Comparison of ENCODE assay signal across 8 cellular contexts in the genomic region with DNA sequence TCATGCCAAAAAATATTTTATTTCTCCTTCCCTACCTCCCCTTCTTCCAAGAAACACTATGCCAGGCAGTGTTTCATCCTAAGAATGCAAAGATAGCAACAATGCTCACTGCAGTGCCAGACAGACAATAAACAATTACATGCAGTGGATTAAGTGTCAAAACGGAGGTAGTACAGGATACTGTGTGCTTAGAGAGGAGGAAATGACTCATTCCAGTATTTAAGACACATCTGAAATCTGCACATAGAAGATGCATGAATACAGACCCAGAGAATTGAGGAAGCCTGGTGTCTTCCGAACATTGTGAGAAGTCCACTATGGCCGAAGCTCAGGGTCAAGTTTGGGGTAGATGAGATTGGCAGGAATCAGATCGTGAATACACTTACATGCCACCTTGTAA.
DNase-seq lines count a peak whose midpoint lies in the region; ATAC-seq and TF ChIP-seq lines count a peak whose summit lies in the region.

No MANE protein-coding gene starts in this region.

- no peak overlapping the region for H3K4me3 ChIP-seq in HFF-Myc (replicated peaks; ENCODE audit: low read depth, low read length)
- H3K4me3 ChIP-seq in cardiac fibroblast (replicated peaks in 1 of 2; ENCODE audit: low read depth in 2 of 2, low read length in 2 of 2), result no peak overlapping the region
- H3K4me3 ChIP-seq in retinal pigment epithelial cell (ENCODE audit: low read length), result no peak overlapping the region

- CTCF ChIA-PET in activated CD4-positive, alpha-beta T cell treated with anti-CD3 and anti-CD28 coated beads for 36 hours (lab: Charles Lee), result no interaction called here

- TF ChIP-seq CTCF in HFF-Myc (IDR thresholded peaks at IDR 0.05; ENCODE audit: low read depth, low read length, missing control alignments) (no peak), cardiac fibroblast (IDR thresholded peaks at IDR 0.05; ENCODE audit: low read depth, low read length) (no peak), retinal pigment epithelial cell (conservative IDR thresholded peaks at IDR 0.05; ENCODE audit: low read depth, low read length) (no peak)

- no peak for DNase-seq in activated CD4-positive, alpha-beta T cell treated with anti-CD3 and anti-CD28 coated beads for 36 hours
- DNase-seq in activated CD4-positive, alpha-beta T cell treated with anti-CD3 and anti-CD28 coated beads, Interleukin-2, amount 50 U/mL, for 48 hours, result no peak
- DNase-seq in HFF-Myc (ENCODE audit: extremely low read depth, low read depth) (peak; percentile 63), M059J (ENCODE audit: low read depth) (peak; percentile 69), cardiac fibroblast (ENCODE audit: low read depth in 2 of 2) (peak; percentile 70 to 77), retinal pigment epithelial cell (ENCODE audit: low read depth) (peak; percentile 31), NCI-H2029 treated with DMSO at 0.1 percent for 48 hours (lab: John Stamatoyannopoulos, UW) (no peak)
- DNase-seq in NK-92 treated with Interleukin-12 subunit alpha and Interleukin-12 subunit beta, amount 100 ng/mL, for 24 hours (lab: John Stamatoyannopoulos, UW), result no peak

- POLR2A ChIA-PET in activated CD4-positive, alpha-beta T cell treated with anti-CD3 and anti-CD28 coated beads for 36 hours (lab: Charles Lee), result interaction anchor here (0.6 kb wide), 1 partner anchor 1480 kb away, joined by 4 read pairs; no protein-coding TSS in a partner anchor

- no peaks in the 10 kb centered on the region for H3K27me3 Mint-ChIP-seq in activated CD4-positive, alpha-beta T cell treated with anti-CD3 and anti-CD28 coated beads for 36 hours

- peak; percentile 70 for ATAC-seq in activated CD4-positive, alpha-beta T cell treated with anti-CD3 and anti-CD28 coated beads for 36 hours

- H3K4me3 Mint-ChIP-seq in activated CD4-positive, alpha-beta T cell treated with anti-CD3 and anti-CD28 coated beads for 36 hours, result no peak overlapping the region

- peak overlapping the region; percentile 64 for H3K27ac Mint-ChIP-seq in activated CD4-positive, alpha-beta T cell treated with anti-CD3 and anti-CD28 coated beads for 36 hours

- no peaks in the 10 kb centered on the region for H3K9me3 Mint-ChIP-seq in activated CD4-positive, alpha-beta T cell treated with anti-CD3 and anti-CD28 coated beads for 36 hours (ENCODE audit: low read depth)

- H3K36me3 Mint-ChIP-seq in activated CD4-positive, alpha-beta T cell treated with anti-CD3 and anti-CD28 coated beads for 36 hours (ENCODE audit: low read depth), result peaks cover 15% of the 10 kb centered on the region

- intact Hi-C loops in activated CD4-positive, alpha-beta T cell treated with anti-CD3 and anti-CD28 coated beads for 36 hours (cut with DNase I, micrococcal nuclease), result loop anchor here (1.0 to 5.0 kb wide), 7 partner anchors 18 to 506 kb away; partner anchors contain the start of gene PPP3CA (in 1 of the 2)

- H3K4me1 Mint-ChIP-seq in activated CD4-positive, alpha-beta T cell treated with anti-CD3 and anti-CD28 coated beads for 36 hours, result peaks cover 50% of the 10 kb centered on the region

Comparison
In these comparisons a context has a peak if more than half of its experiments do, and no peak if none do; other contexts are left out.
1. DNase-seq: peak in HFF-Myc (single experiment), M059J (single experiment), cardiac fibroblast (2 of 2) and retinal pigment epithelial cell (single experiment); none in activated CD4-positive, alpha-beta T cell treated with anti-CD3 and anti-CD28 coated beads for 36 hours (single experiment), activated CD4-positive, alpha-beta T cell treated with anti-CD3 and anti-CD28 coated beads, Interleukin-2, amount 50 U/mL, for 48 hours (0 of 2), NK-92 treated with Interleukin-12 subunit alpha and Interleukin-12 subunit beta, amount 100 ng/mL, for 24 hours (single experiment) and NCI-H2029 treated with DMSO at 0.1 percent for 48 hours (single experiment).